In the genomic region with DNA sequence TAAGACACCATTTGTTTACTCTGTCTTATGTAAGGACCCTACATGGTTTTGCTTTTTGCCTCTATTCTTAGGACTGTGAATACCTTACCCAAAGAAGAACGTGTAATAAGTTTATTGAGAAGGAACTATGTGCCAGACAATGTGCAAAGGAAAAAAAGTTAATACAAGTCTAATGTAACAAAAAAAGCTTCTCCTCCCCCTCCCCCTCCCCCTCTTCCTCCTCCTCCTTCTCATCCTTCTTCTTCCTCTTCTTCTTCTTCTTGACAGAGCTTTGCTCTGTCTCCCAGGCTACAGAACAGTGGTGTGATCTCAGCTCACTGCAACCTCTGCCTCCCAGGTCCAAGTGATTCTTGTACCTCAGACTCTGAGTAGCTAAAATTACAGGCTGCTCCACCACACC, we compare ENCODE assay signal across 36 cellular contexts. TPM values are rescaled to one million over a fixed set of nuclear protein-coding genes. Genes with fewer than 3 reads are reported as not detected.
"Had no signal": no experiment of that assay in that cellular context is flagged by ENCODE, and none has a peak within 500 bp of the region (broad histone marks: within the 10 kb centered on the region; RNA-seq: fewer than 3 reads in every experiment).

No MANE protein-coding gene starts in this region.

- H3K27ac Mint-ChIP-seq: activated CD4-positive, alpha-beta memory T cell treated with anti-CD3 and anti-CD28 coated beads for 36 hours; activated CD4-positive, alpha-beta T cell treated with anti-CD3 and anti-CD28 coated beads for 36 hours; activated CD4-positive, alpha-beta T cell treated with anti-CD3 and anti-CD28 coated beads, Interleukin-2, amount 10 ng/mL, durations not matched to agents 24 days and 14 days; activated CD8-positive, alpha-beta memory T cell treated with anti-CD3 and anti-CD28 coated beads, Interleukin-2, amount 10 ng/mL, durations not matched to agents 7 days and 5 days; activated CD8-positive, alpha-beta T cell treated with anti-CD3 and anti-CD28 coated beads, Interleukin-2, amount 10 ng/mL, durations not matched to agents 7 days and 5 days; activated naive CD4-positive, alpha-beta T cell treated with anti-CD3 and anti-CD28 coated beads for 36 hours; activated naive CD4-positive, alpha-beta T cell treated with anti-CD3 and anti-CD28 coated beads, Interleukin-2, amount 50 U/mL, for 24 hours; activated naive CD8-positive, alpha-beta T cell treated with anti-CD3 and anti-CD28 coated beads for 36 hours; activated naive CD8-positive, alpha-beta T cell treated with anti-CD3 and anti-CD28 coated beads, Interleukin-2, amount 50 U/mL, for 24 hours; activated T-helper 1 cell treated with anti-CD3 and anti-CD28 coated beads, Interleukin-12 subunit alpha, Interleukin-12 subunit beta, Interleukin-2, Interleukin-4 antibody, amounts not matched to agents 30 ng/mL and 10 ng/mL and 1 ng/mL, durations not matched to agents 14 hours and 24 hours and 36 hours; activated T-helper 2 cell treated with anti-CD3 and anti-CD28 coated beads, Interferon-gamma antibody, Interleukin-2, Interleukin-4, amounts not matched to agents 10 μg/mL and 5 μg/mL and 100 μg/mL, durations not matched to agents 14 hours and 24 hours and 36 hours; effector memory CD8-positive, alpha-beta T cell; T-helper 17 cell; T-helper 2 cell treated with Interferon-gamma antibody and Interleukin-4, amounts not matched to agents 5 μg/mL and 100 μg/mL, for 36 hours had no signal

- H3K4me1 Mint-ChIP-seq: activated CD4-positive, alpha-beta T cell treated with anti-CD3 and anti-CD28 coated beads for 36 hours; activated CD4-positive, alpha-beta T cell treated with anti-CD3 and anti-CD28 coated beads, Interleukin-2, amount 10 ng/mL, durations not matched to agents 24 days and 14 days; activated CD8-positive, alpha-beta memory T cell treated with anti-CD3 and anti-CD28 coated beads, Interleukin-2, amount 10 ng/mL, durations not matched to agents 7 days and 5 days; activated naive CD4-positive, alpha-beta T cell treated with anti-CD3 and anti-CD28 coated beads, Interleukin-2, amount 50 U/mL, for 24 hours; activated naive CD8-positive, alpha-beta T cell treated with anti-CD3 and anti-CD28 coated beads, Interleukin-2, amount 50 U/mL, for 24 hours; T-helper 17 cell had no signal

- H3K27me3 ChIP-seq: adrenal gland, body of pancreas, colonic mucosa, esophagus squamous epithelium, gastroesophageal sphincter had no signal

- H3K27ac ChIP-seq: adrenal gland, body of pancreas, cardiac muscle cell, colonic mucosa, epithelial cell of prostate, esophagus squamous epithelium, gastroesophageal sphincter, heart right ventricle had no signal

- H3K4me1 ChIP-seq: adrenal gland, body of pancreas, colonic mucosa had no signal

- H3K9me3 ChIP-seq: adrenal gland, body of pancreas, colonic mucosa, esophagus squamous epithelium, gastroesophageal sphincter, heart right ventricle had no signal

- ATAC-seq: activated CD4-positive, alpha-beta T cell treated with anti-CD3 and anti-CD28 coated beads for 36 hours; activated CD8-positive, alpha-beta memory T cell treated with anti-CD3 and anti-CD28 coated beads, Interleukin-2, amount 10 ng/mL, durations not matched to agents 7 days and 5 days; activated CD8-positive, alpha-beta T cell treated with anti-CD3 and anti-CD28 coated beads, Interleukin-2, amount 10 ng/mL, durations not matched to agents 7 days and 5 days; activated naive CD8-positive, alpha-beta T cell treated with anti-CD3 and anti-CD28 coated beads, Interleukin-2, amount 50 U/mL, for 24 hours; body of pancreas; effector memory CD8-positive, alpha-beta T cell; gastroesophageal sphincter; heart right ventricle; T-helper 17 cell had no signal

- H3K4me3 ChIP-seq: adrenal gland, body of pancreas, cardiac muscle cell, colonic mucosa, esophagus squamous epithelium, gastroesophageal sphincter, heart right ventricle had no signal

- H3K36me3 Mint-ChIP-seq: activated CD4-positive, alpha-beta memory T cell treated with anti-CD3 and anti-CD28 coated beads for 36 hours; activated CD8-positive, alpha-beta memory T cell treated with anti-CD3 and anti-CD28 coated beads, Interleukin-2, amount 10 ng/mL, durations not matched to agents 7 days and 5 days; activated naive CD4-positive, alpha-beta T cell treated with anti-CD3 and anti-CD28 coated beads, Interleukin-2, amount 50 U/mL, for 24 hours; activated naive CD8-positive, alpha-beta T cell treated with anti-CD3 and anti-CD28 coated beads for 36 hours had no signal

- H3K9me3 Mint-ChIP-seq: activated CD4-positive, alpha-beta memory T cell treated with anti-CD3 and anti-CD28 coated beads for 36 hours; activated CD4-positive, alpha-beta T cell treated with anti-CD3 and anti-CD28 coated beads, Interleukin-2, amount 10 ng/mL, durations not matched to agents 24 days and 14 days; activated naive CD4-positive, alpha-beta T cell treated with anti-CD3 and anti-CD28 coated beads for 36 hours; activated naive CD4-positive, alpha-beta T cell treated with anti-CD3 and anti-CD28 coated beads, Interleukin-2, amount 50 U/mL, for 24 hours; activated naive CD8-positive, alpha-beta T cell treated with anti-CD3 and anti-CD28 coated beads for 36 hours; activated naive CD8-positive, alpha-beta T cell treated with anti-CD3 and anti-CD28 coated beads, Interleukin-2, amount 50 U/mL, for 24 hours; activated T-helper 1 cell treated with anti-CD3 and anti-CD28 coated beads, Interleukin-12 subunit alpha, Interleukin-12 subunit beta, Interleukin-2, Interleukin-4 antibody, amounts not matched to agents 30 ng/mL and 10 ng/mL and 1 ng/mL, durations not matched to agents 14 hours and 24 hours and 36 hours; activated T-helper 2 cell treated with anti-CD3 and anti-CD28 coated beads, Interferon-gamma antibody, Interleukin-2, Interleukin-4, amounts not matched to agents 10 μg/mL and 5 μg/mL and 100 μg/mL, durations not matched to agents 14 hours and 24 hours and 36 hours; effector memory CD8-positive, alpha-beta T cell; T-helper 2 cell treated with Interferon-gamma antibody and Interleukin-4, amounts not matched to agents 5 μg/mL and 100 μg/mL, for 36 hours had no signal

- H3K27me3 Mint-ChIP-seq: activated CD4-positive, alpha-beta T cell treated with anti-CD3 and anti-CD28 coated beads, Interleukin-2, amount 10 ng/mL, durations not matched to agents 24 days and 14 days; activated CD8-positive, alpha-beta memory T cell treated with anti-CD3 and anti-CD28 coated beads, Interleukin-2, amount 10 ng/mL, durations not matched to agents 7 days and 5 days; activated naive CD8-positive, alpha-beta T cell treated with anti-CD3 and anti-CD28 coated beads for 36 hours; activated naive CD8-positive, alpha-beta T cell treated with anti-CD3 and anti-CD28 coated beads, Interleukin-2, amount 50 U/mL, for 24 hours; T-helper 17 cell had no signal

- H3K4me3 Mint-ChIP-seq: activated CD4-positive, alpha-beta memory T cell treated with anti-CD3 and anti-CD28 coated beads for 36 hours; activated CD4-positive, alpha-beta T cell treated with anti-CD3 and anti-CD28 coated beads for 36 hours; activated CD4-positive, alpha-beta T cell treated with anti-CD3 and anti-CD28 coated beads, Interleukin-2, amount 10 ng/mL, durations not matched to agents 24 days and 14 days; activated CD8-positive, alpha-beta memory T cell treated with anti-CD3 and anti-CD28 coated beads, Interleukin-2, amount 10 ng/mL, durations not matched to agents 7 days and 5 days; activated CD8-positive, alpha-beta T cell treated with anti-CD3 and anti-CD28 coated beads, Interleukin-2, amount 10 ng/mL, durations not matched to agents 7 days and 5 days; activated naive CD4-positive, alpha-beta T cell treated with anti-CD3 and anti-CD28 coated beads for 36 hours; activated naive CD4-positive, alpha-beta T cell treated with anti-CD3 and anti-CD28 coated beads, Interleukin-2, amount 50 U/mL, for 24 hours; activated naive CD8-positive, alpha-beta T cell treated with anti-CD3 and anti-CD28 coated beads for 36 hours; activated naive CD8-positive, alpha-beta T cell treated with anti-CD3 and anti-CD28 coated beads, Interleukin-2, amount 50 U/mL, for 24 hours; activated T-helper 1 cell treated with anti-CD3 and anti-CD28 coated beads, Interleukin-12 subunit alpha, Interleukin-12 subunit beta, Interleukin-2, Interleukin-4 antibody, amounts not matched to agents 30 ng/mL and 10 ng/mL and 1 ng/mL, durations not matched to agents 14 hours and 24 hours and 36 hours; effector memory CD8-positive, alpha-beta T cell; T-helper 17 cell; T-helper 2 cell treated with Interferon-gamma antibody and Interleukin-4, amounts not matched to agents 5 μg/mL and 100 μg/mL, for 36 hours had no signal

- H3K36me3 ChIP-seq: adrenal gland, cardiac muscle cell, colonic mucosa, esophagus squamous epithelium, gastroesophageal sphincter, heart right ventricle had no signal

- DNase-seq: activated CD4-positive, alpha-beta memory T cell treated with anti-CD3 and anti-CD28 coated beads for 36 hours; activated CD4-positive, alpha-beta T cell treated with anti-CD3 and anti-CD28 coated beads for 36 hours; activated CD4-positive, alpha-beta T cell treated with anti-CD3 and anti-CD28 coated beads, Interleukin-2, amount 10 ng/mL, durations not matched to agents 24 days and 14 days; activated CD4-positive, CD25-positive, alpha-beta regulatory T cell; activated CD4-positive, CD25-positive, alpha-beta regulatory T cell treated with anti-CD3 and anti-CD28 coated beads, Interleukin-2, amount 50 U/mL, for 72 hours; activated CD8-positive, alpha-beta memory T cell treated with anti-CD3 and anti-CD28 coated beads, Interleukin-2, amount 10 ng/mL, durations not matched to agents 7 days and 5 days; activated CD8-positive, alpha-beta memory T cell treated with anti-CD3 and anti-CD28 coated beads, Interleukin-2, amount 50 U/mL, for 4 hours; activated CD8-positive, alpha-beta T cell treated with anti-CD3 and anti-CD28 coated beads, Interleukin-2, amount 10 ng/mL, durations not matched to agents 7 days and 5 days; activated effector memory CD4-positive, alpha-beta T cell treated with anti-CD3 and anti-CD28 coated beads, Interleukin-2, amount 50 U/mL, for 16 hours; activated naive CD4-positive, alpha-beta T cell treated with anti-CD3 and anti-CD28 coated beads for 36 hours; activated naive CD8-positive, alpha-beta T cell treated with anti-CD3 and anti-CD28 coated beads for 36 hours; activated naive CD8-positive, alpha-beta T cell treated with anti-CD3 and anti-CD28 coated beads, Interleukin-2, amount 50 U/mL, for 24 hours; activated T-cell treated with anti-CD3 and anti-CD28 coated beads, Interleukin-2, amount 50 U/mL, for 1 hour; activated T-cell treated with anti-CD3 and anti-CD28 coated beads, Interleukin-2, amount 50 U/mL, for 48 hours; adrenal gland; amygdala; aorta; body of pancreas; central memory CD4-positive, alpha-beta T cell; cerebellar nuclear complex; colonic mucosa; effector CD4-positive, alpha-beta T cell; effector memory CD8-positive, alpha-beta T cell; esophagus squamous epithelium; foreskin melanocyte; heart right ventricle; T-helper 1 cell; T-helper 17 cell; T1000 had no signal

RNA-seq across cellular contexts. Expression of gene MITF, which starts 50.9 kb away (rescaled TPM):
- total RNA-seq: activated CD4-positive, alpha-beta memory T cell treated with anti-CD3 and anti-CD28 coated beads for 36 hours; activated CD8-positive, alpha-beta memory T cell treated with anti-CD3 and anti-CD28 coated beads, Interleukin-2, amount 10 ng/mL, durations not matched to agents 7 days and 5 days; activated CD8-positive, alpha-beta T cell treated with anti-CD3 and anti-CD28 coated beads, Interleukin-2, amount 10 ng/mL, durations not matched to agents 7 days and 5 days; activated naive CD4-positive, alpha-beta T cell treated with anti-CD3 and anti-CD28 coated beads for 36 hours had no signal
